14 cellular contexts compared by ENCODE assay signal in genomic region chr4:98568896-98569663, GRCh38.
DNase-seq lines count a peak whose midpoint lies in the region; ATAC-seq and TF ChIP-seq lines count a peak whose summit lies in the region.
"Had no signal": no experiment of that assay in that cellular context is flagged by ENCODE, and none has a peak within 500 bp of the region (broad histone marks: within the 10 kb centered on the region; RNA-seq: fewer than 3 reads in every experiment).

No MANE protein-coding gene starts in this region.

- H3K9ac ChIP-seq in mesendoderm (ENCODE audit: low read length): no peak overlapping the region

- H4K8ac ChIP-seq in mesendoderm (ENCODE audit: low read depth, low read length): no peak overlapping the region

- no peaks in the 10 kb centered on the region for H3K36me3 Mint-ChIP-seq in nephron (ENCODE audit: low read depth)

- peaks cover 56% of the 10 kb centered on the region for H3K4me1 Mint-ChIP-seq in nephron

- no peaks in the 10 kb centered on the region for H3K9me3 Mint-ChIP-seq in nephron

- intact Hi-C loops in heart right ventricle (cut with DNase I): no loop called here
- intact Hi-C loops in cardiac septum (cut with DNase I): no loop called here
- intact Hi-C loops in mucosa of descending colon (cut with DNase I, micrococcal nuclease): no loop called here

- H3K27me3 ChIP-seq in heart right ventricle: no peaks in the 10 kb centered on the region
- no peaks in the 10 kb centered on the region for H3K27me3 ChIP-seq in mesendoderm (ENCODE audit: insufficient read depth, low read length, poor library complexity)

- no peak overlapping the region for H3K4me3 Mint-ChIP-seq in nephron
- H3K4me3 Mint-ChIP-seq: type B pancreatic cell had no signal

- H3K36me3 ChIP-seq in heart right ventricle (no peaks in the 10 kb centered on the region), mucosa of descending colon (ENCODE audit: low read depth) (no peaks in the 10 kb centered on the region), mesendoderm (ENCODE audit: control insufficient read depth, insufficient read depth, low read length) (no peaks in the 10 kb centered on the region)

- H2BK15ac ChIP-seq in mesendoderm (replicated peaks; ENCODE audit: low read depth): no peak overlapping the region

- peaks cover 0 to 35% (median 17%) of the 10 kb centered on the region in 9 donors for H3K4me1 ChIP-seq in heart right ventricle
- H3K4me1 ChIP-seq in mucosa of descending colon (ENCODE audit: low read depth): peaks cover 3% of the 10 kb centered on the region
- H3K4me1 ChIP-seq in mesendoderm (ENCODE audit: control insufficient read depth, low read depth, low read length): no peaks in the 10 kb centered on the region

- no peaks in the 10 kb centered on the region for H3K79me2 ChIP-seq in mesendoderm (ENCODE audit: control insufficient read depth, insufficient read depth, low read length)

- H3K27ac ChIP-seq in heart right ventricle (peak overlapping the region in 4 of 10 donors; percentile 10 to 42 (median 24)), mesendoderm (ENCODE audit: low read depth, low read length) (no peak overlapping the region)
- H3K27ac ChIP-seq: coronary artery had no signal

- H3K27ac Mint-ChIP-seq in nephron: peak overlapping the region; percentile 43 to 96 (median 76)
- H3K27ac Mint-ChIP-seq: type B pancreatic cell had no signal

- ATAC-seq in heart right ventricle: peak; percentile 21 to 70 (median 52)
- ATAC-seq in mucosa of descending colon: no peak
- no peak for ATAC-seq in HG03457 (IDR thresholded peaks at IDR 0.05; ENCODE audit: unreplicated experiment)
- ATAC-seq: activated CD4-positive, CD25-positive, alpha-beta regulatory T cell treated with anti-CD3 and anti-CD28 coated beads, Interleukin-2, amount 50 U/mL, for 24 hours had no signal

- no peak overlapping the region for H2BK5ac ChIP-seq in mesendoderm (ENCODE audit: low read length)

- WGBS in heart right ventricle, 2 donors: 26 to 35% methylated on average over 7 of the region's 7 CpGs
- no CpG with 5 or more reads among the region's 7 CpGs for WGBS in mesendoderm (ENCODE audit: extremely low coverage, insufficient coverage, low lambda C conversion rate)

- H3K4ac ChIP-seq in mesendoderm (ENCODE audit: low read depth, low read length): no peak overlapping the region

- H3K79me1 ChIP-seq in mesendoderm (ENCODE audit: low read length): no peaks in the 10 kb centered on the region

- H3K23ac ChIP-seq in mesendoderm (ENCODE audit: low read length): no peak overlapping the region

- no peaks in the 10 kb centered on the region for H3K9me3 ChIP-seq in heart right ventricle
- no peaks in the 10 kb centered on the region for H3K9me3 ChIP-seq in mucosa of descending colon

- peaks cover 3% of the 10 kb centered on the region for H3K27me3 Mint-ChIP-seq in nephron (ENCODE audit: low read depth)
- H3K27me3 Mint-ChIP-seq: type B pancreatic cell had no signal

- H3K18ac ChIP-seq in mesendoderm (ENCODE audit: low read length): no peak overlapping the region

- TF ChIP-seq CTCF in heart right ventricle (IDR thresholded peaks at IDR 0.05) (no peak), nephron (IDR thresholded peaks at IDR 0.05; ENCODE audit: unreplicated experiment in 3 of 3) (no peak), mucosa of descending colon (IDR thresholded peaks at IDR 0.05) (no peak)

- H2AK5ac ChIP-seq in mesendoderm (ENCODE audit: low read length): no peak overlapping the region

- H3K4me3 ChIP-seq in heart right ventricle: no peak overlapping the region
- H3K4me3 ChIP-seq in mucosa of descending colon: no peak overlapping the region
- no peak overlapping the region for H3K4me3 ChIP-seq in mesendoderm (ENCODE audit: low read length)
- H3K4me3 ChIP-seq: coronary artery had no signal

- no peak overlapping the region for H2BK120ac ChIP-seq in mesendoderm (ENCODE audit: low read depth, low read length)

- no peak overlapping the region for H3K4me2 ChIP-seq in mesendoderm (ENCODE audit: low read length)

- no peak for DNase-seq in heart right ventricle
- no peak for DNase-seq in cardiac septum (ENCODE audit: low spot score)
- peak; percentile 42 for DNase-seq in dermis blood vessel endothelial cell
- no peak for DNase-seq in NCI-H2171 treated with DMSO at 0.1 percent for 48 hours (lab: John Stamatoyannopoulos, UW)
- DNase-seq in mucosa of descending colon: no peak
- no peak for DNase-seq in mesendoderm
- DNase-seq: mammary epithelial cell; NCI-H2029; NK-92 treated with Interleukin-12 subunit alpha and Interleukin-12 subunit beta, amount 100 ng/mL, for 24 hours had no signal

- H4K5ac ChIP-seq in mesendoderm (ENCODE audit: low read length): no peak overlapping the region

- H3K56ac ChIP-seq in mesendoderm (ENCODE audit: low read length): no peak overlapping the region

Comparison
In these comparisons a context has a peak if more than half of its experiments do, and no peak if none do; other contexts are left out.
1. ATAC-seq: peak in heart right ventricle (8 of 8); none in mucosa of descending colon (single experiment) and HG03457 (single experiment).